ENCODE assay signal across 1 cellular context in the genomic region with DNA sequence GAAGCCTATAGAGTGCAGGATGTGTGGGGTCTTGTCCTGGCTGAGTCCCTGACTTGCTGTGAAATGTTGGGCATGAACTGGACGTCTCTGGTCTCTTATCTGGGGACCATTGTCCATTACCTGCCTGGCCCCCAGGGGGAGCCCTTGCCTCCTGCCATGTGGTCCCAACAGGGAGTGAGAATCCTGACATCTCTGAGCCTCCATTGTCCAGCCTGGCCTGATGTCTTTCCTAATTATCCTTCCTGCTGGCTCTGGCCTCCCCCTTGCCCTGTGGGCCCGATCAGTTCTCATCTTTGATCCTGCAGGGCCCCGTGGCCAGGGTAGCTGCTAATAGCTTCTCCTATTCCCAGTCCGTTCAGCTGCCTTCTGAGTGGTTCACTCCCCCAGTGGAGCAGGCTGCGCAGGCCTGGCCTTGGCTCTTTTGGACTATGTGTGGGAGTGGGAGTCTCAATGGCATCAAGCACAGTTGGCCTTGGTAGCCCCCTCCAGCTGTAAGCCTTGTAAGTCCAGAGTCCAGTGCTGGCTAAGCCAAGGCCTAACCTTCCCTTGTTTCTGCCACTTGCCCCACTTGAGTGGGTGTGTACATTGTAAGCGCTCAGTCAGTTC.
TF ChIP-seq lines count a peak whose summit lies in the region.

No MANE protein-coding gene starts in this region.

TF ChIP-seq in HepG2, 621 proteins besides CTCF, POLR2A, EP300 and RAD21 (continued from another document and continues in another):
- TF ChIP-seq, protein P1, sequence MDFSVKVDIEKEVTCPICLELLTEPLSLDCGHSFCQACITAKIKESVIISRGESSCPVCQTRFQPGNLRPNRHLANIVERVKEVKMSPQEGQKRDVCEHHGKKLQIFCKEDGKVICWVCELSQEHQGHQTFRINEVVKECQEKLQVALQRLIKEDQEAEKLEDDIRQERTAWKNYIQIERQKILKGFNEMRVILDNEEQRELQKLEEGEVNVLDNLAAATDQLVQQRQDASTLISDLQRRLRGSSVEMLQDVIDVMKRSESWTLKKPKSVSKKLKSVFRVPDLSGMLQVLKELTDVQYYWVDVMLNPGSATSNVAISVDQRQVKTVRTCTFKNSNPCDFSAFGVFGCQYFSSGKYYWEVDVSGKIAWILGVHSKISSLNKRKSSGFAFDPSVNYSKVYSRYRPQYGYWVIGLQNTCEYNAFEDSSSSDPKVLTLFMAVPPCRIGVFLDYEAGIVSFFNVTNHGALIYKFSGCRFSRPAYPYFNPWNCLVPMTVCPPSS (IDR thresholded peaks at IDR 0.05) = no peak
- TF ChIP-seq MYNN (CRISPR knock-in tag; IDR thresholded peaks at IDR 0.05; ENCODE audit: low read depth) = 0 out of 2 replicates have a peak, but pooled peaks have one; percentile 87
- TF ChIP-seq MTA3 (CRISPR knock-in tag; IDR thresholded peaks at IDR 0.05) = no peak
- no peak for TF ChIP-seq GZF1 (CRISPR knock-in tag; IDR thresholded peaks at IDR 0.05)
- no peak for TF ChIP-seq SIN3A (IDR thresholded peaks at IDR 0.05; ENCODE audit: borderline replicate concordance, low read depth, low read length)
- TF ChIP-seq ERF (CRISPR knock-in tag; IDR thresholded peaks at IDR 0.05) = no peak
- TF ChIP-seq EED (CRISPR knock-in tag; IDR thresholded peaks at IDR 0.05) = peak; percentile 65; the same call in 1 of the 2 replicates
- no peak for TF ChIP-seq ZNF335 (CRISPR knock-in tag; IDR thresholded peaks at IDR 0.05)
- TF ChIP-seq, protein P2, sequence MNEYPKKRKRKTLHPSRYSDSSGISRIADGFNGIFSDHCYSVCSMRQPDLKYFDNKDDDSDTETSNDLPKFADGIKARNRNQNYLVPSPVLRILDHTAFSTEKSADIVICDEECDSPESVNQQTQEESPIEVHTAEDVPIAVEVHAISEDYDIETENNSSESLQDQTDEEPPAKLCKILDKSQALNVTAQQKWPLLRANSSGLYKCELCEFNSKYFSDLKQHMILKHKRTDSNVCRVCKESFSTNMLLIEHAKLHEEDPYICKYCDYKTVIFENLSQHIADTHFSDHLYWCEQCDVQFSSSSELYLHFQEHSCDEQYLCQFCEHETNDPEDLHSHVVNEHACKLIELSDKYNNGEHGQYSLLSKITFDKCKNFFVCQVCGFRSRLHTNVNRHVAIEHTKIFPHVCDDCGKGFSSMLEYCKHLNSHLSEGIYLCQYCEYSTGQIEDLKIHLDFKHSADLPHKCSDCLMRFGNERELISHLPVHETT (CRISPR knock-in tag; conservative IDR thresholded peaks at IDR 0.05) = no peak
- peak; percentile 89 for TF ChIP-seq ZBTB7A (CRISPR knock-in tag; IDR thresholded peaks at IDR 0.05)
- TF ChIP-seq, protein P3, sequence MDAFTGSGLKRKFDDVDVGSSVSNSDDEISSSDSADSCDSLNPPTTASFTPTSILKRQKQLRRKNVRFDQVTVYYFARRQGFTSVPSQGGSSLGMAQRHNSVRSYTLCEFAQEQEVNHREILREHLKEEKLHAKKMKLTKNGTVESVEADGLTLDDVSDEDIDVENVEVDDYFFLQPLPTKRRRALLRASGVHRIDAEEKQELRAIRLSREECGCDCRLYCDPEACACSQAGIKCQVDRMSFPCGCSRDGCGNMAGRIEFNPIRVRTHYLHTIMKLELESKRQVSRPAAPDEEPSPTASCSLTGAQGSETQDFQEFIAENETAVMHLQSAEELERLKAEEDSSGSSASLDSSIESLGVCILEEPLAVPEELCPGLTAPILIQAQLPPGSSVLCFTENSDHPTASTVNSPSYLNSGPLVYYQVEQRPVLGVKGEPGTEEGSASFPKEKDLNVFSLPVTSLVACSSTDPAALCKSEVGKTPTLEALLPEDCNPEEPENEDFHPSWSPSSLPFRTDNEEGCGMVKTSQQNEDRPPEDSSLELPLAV (CRISPR knock-in tag; conservative IDR thresholded peaks at IDR 0.05; ENCODE audit: low read depth) = no peak
- TF ChIP-seq ADNP (CRISPR knock-in tag; IDR thresholded peaks at IDR 0.05) = peak; percentile 95
- TF ChIP-seq, protein P4, sequence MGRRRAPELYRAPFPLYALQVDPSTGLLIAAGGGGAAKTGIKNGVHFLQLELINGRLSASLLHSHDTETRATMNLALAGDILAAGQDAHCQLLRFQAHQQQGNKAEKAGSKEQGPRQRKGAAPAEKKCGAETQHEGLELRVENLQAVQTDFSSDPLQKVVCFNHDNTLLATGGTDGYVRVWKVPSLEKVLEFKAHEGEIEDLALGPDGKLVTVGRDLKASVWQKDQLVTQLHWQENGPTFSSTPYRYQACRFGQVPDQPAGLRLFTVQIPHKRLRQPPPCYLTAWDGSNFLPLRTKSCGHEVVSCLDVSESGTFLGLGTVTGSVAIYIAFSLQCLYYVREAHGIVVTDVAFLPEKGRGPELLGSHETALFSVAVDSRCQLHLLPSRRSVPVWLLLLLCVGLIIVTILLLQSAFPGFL (CRISPR knock-in tag; IDR thresholded peaks at IDR 0.05) = no peak
- no peak for TF ChIP-seq ZNF605 (CRISPR knock-in tag; IDR thresholded peaks at IDR 0.05)
- TF ChIP-seq, protein P5, sequence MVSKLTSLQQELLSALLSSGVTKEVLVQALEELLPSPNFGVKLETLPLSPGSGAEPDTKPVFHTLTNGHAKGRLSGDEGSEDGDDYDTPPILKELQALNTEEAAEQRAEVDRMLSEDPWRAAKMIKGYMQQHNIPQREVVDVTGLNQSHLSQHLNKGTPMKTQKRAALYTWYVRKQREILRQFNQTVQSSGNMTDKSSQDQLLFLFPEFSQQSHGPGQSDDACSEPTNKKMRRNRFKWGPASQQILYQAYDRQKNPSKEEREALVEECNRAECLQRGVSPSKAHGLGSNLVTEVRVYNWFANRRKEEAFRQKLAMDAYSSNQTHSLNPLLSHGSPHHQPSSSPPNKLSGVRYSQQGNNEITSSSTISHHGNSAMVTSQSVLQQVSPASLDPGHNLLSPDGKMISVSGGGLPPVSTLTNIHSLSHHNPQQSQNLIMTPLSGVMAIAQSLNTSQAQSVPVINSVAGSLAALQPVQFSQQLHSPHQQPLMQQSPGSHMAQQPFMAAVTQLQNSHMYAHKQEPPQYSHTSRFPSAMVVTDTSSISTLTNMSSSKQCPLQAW (CRISPR knock-in tag; IDR thresholded peaks at IDR 0.05) = no peak
- 0 out of 2 replicates have a peak, but pooled peaks have one; percentile 20 for TF ChIP-seq HMG20A (CRISPR knock-in tag; IDR thresholded peaks at IDR 0.05; ENCODE audit: borderline replicate concordance)
- peak; percentile 35; the same call in 1 of the 2 replicates for TF ChIP-seq ZNF274 (CRISPR knock-in tag; IDR thresholded peaks at IDR 0.05)
- TF ChIP-seq PAF1 (CRISPR knock-in tag; IDR thresholded peaks at IDR 0.05) = no peak
- TF ChIP-seq, protein P6, sequence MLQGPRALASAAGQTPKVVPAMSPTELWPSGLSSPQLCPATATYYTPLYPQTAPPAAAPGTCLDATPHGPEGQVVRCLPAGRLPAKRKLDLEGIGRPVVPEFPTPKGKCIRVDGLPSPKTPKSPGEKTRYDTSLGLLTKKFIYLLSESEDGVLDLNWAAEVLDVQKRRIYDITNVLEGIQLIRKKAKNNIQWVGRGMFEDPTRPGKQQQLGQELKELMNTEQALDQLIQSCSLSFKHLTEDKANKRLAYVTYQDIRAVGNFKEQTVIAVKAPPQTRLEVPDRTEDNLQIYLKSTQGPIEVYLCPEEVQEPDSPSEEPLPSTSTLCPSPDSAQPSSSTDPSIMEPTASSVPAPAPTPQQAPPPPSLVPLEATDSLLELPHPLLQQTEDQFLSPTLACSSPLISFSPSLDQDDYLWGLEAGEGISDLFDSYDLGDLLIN (CRISPR knock-in tag; IDR thresholded peaks at IDR 0.05; ENCODE audit: borderline replicate concordance) = no peak
- no peak for TF ChIP-seq PAWR (CRISPR knock-in tag; IDR thresholded peaks at IDR 0.05; ENCODE audit: borderline replicate concordance)
- TF ChIP-seq, protein P7, sequence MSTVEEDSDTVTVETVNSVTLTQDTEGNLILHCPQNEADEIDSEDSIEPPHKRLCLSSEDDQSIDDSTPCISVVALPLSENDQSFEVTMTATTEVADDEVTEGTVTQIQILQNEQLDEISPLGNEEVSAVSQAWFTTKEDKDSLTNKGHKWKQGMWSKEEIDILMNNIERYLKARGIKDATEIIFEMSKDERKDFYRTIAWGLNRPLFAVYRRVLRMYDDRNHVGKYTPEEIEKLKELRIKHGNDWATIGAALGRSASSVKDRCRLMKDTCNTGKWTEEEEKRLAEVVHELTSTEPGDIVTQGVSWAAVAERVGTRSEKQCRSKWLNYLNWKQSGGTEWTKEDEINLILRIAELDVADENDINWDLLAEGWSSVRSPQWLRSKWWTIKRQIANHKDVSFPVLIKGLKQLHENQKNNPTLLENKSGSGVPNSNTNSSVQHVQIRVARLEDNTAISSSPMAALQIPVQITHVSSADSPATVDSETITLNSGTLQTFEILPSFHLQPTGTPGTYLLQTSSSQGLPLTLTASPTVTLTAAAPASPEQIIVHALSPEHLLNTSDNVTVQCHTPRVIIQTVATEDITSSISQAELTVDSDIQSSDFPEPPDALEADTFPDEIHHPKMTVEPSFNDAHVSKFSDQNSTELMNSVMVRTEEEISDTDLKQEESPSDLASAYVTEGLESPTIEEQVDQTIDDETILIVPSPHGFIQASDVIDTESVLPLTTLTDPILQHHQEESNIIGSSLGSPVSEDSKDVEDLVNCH (CRISPR knock-in tag; IDR thresholded peaks at IDR 0.05) = no peak
- TF ChIP-seq, protein P8, sequence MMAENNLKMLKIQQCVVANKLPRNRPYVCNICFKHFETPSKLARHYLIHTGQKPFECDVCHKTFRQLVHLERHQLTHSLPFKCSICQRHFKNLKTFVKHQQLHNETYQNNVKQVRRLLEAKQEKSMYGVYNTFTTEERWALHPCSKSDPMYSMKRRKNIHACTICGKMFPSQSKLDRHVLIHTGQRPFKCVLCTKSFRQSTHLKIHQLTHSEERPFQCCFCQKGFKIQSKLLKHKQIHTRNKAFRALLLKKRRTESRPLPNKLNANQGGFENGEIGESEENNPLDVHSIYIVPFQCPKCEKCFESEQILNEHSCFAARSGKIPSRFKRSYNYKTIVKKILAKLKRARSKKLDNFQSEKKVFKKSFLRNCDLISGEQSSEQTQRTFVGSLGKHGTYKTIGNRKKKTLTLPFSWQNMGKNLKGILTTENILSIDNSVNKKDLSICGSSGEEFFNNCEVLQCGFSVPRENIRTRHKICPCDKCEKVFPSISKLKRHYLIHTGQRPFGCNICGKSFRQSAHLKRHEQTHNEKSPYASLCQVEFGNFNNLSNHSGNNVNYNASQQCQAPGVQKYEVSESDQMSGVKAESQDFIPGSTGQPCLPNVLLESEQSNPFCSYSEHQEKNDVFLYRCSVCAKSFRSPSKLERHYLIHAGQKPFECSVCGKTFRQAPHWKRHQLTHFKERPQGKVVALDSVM (CRISPR knock-in tag; IDR thresholded peaks at IDR 0.05) = no peak
- TF ChIP-seq ZFP37 (CRISPR knock-in tag; IDR thresholded peaks at IDR 0.05; ENCODE audit: borderline replicate concordance) = no peak
- peak; percentile 25; the same call in 1 of the 2 replicates for TF ChIP-seq GLI4 (CRISPR knock-in tag; IDR thresholded peaks at IDR 0.05; ENCODE audit: borderline replicate concordance)
- TF ChIP-seq ZNF556 (CRISPR knock-in tag; IDR thresholded peaks at IDR 0.05; ENCODE audit: borderline replicate concordance) = peak; percentile 71; the same call in 1 of the 2 replicates
- TF ChIP-seq ZNF253 (CRISPR knock-in tag; IDR thresholded peaks at IDR 0.05; ENCODE audit: borderline replicate concordance) = peak; percentile 75; the same call in 1 of the 2 replicates
- TF ChIP-seq STAG1 (CRISPR knock-in tag; IDR thresholded peaks at IDR 0.05) = peak; percentile 82
- TF ChIP-seq, protein P9, sequence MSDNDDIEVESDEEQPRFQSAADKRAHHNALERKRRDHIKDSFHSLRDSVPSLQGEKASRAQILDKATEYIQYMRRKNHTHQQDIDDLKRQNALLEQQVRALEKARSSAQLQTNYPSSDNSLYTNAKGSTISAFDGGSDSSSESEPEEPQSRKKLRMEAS (IDR thresholded peaks at IDR 0.05) = peak; percentile 53
- TF ChIP-seq ZNF564 (CRISPR knock-in tag; IDR thresholded peaks at IDR 0.05) = no peak
- TF ChIP-seq DR1 (CRISPR knock-in tag; IDR thresholded peaks at IDR 0.05) = no peak
- TF ChIP-seq, protein P10, sequence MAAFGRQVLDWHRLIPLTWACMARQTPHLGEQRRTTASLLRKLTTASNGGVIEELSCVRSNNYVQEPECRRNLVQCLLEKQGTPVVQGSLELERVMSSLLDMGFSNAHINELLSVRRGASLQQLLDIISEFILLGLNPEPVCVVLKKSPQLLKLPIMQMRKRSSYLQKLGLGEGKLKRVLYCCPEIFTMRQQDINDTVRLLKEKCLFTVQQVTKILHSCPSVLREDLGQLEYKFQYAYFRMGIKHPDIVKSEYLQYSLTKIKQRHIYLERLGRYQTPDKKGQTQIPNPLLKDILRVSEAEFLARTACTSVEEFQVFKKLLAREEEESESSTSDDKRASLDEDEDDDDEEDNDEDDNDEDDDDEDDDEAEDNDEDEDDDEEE (CRISPR knock-in tag; IDR thresholded peaks at IDR 0.05) = 0 out of 2 replicates have a peak, but pooled peaks have one; percentile 45
- peak; percentile 39; the same call in 1 of the 2 replicates for TF ChIP-seq NRL (CRISPR knock-in tag; IDR thresholded peaks at IDR 0.05; ENCODE audit: borderline replicate concordance)
- TF ChIP-seq, protein P11, sequence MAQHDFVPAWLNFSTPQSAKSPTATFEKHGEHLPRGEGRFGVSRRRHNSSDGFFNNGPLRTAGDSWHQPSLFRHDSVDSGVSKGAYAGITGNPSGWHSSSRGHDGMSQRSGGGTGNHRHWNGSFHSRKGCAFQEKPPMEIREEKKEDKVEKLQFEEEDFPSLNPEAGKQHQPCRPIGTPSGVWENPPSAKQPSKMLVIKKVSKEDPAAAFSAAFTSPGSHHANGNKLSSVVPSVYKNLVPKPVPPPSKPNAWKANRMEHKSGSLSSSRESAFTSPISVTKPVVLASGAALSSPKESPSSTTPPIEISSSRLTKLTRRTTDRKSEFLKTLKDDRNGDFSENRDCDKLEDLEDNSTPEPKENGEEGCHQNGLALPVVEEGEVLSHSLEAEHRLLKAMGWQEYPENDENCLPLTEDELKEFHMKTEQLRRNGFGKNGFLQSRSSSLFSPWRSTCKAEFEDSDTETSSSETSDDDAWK (CRISPR knock-in tag; IDR thresholded peaks at IDR 0.05) = no peak
- TF ChIP-seq HNF4A (CRISPR knock-in tag; IDR thresholded peaks at IDR 0.05) = peak; percentile 68
- TF ChIP-seq ZFP82 (CRISPR knock-in tag; IDR thresholded peaks at IDR 0.05; ENCODE audit: borderline replicate concordance) = no peak
- TF ChIP-seq, protein P12, sequence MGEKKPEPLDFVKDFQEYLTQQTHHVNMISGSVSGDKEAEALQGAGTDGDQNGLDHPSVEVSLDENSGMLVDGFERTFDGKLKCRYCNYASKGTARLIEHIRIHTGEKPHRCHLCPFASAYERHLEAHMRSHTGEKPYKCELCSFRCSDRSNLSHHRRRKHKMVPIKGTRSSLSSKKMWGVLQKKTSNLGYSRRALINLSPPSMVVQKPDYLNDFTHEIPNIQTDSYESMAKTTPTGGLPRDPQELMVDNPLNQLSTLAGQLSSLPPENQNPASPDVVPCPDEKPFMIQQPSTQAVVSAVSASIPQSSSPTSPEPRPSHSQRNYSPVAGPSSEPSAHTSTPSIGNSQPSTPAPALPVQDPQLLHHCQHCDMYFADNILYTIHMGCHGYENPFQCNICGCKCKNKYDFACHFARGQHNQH (CRISPR knock-in tag; IDR thresholded peaks at IDR 0.05) = peak; percentile 57; the same call in 1 of the 2 replicates
- TF ChIP-seq SYNCRIP (IDR thresholded peaks at IDR 0.05; ENCODE audit: insufficient read depth, low read depth, low read length) = no peak
- no peak for TF ChIP-seq MED13 (CRISPR knock-in tag; IDR thresholded peaks at IDR 0.05)
